In genomic region chrX:27960410-27960809, GRCh38 we compare ENCODE assay signal across 14 cellular contexts. TPM values are rescaled to one million over a fixed set of nuclear protein-coding genes. Genes with fewer than 3 reads are reported as not detected.
"Had no signal": no experiment of that assay in that cellular context is flagged by ENCODE, and none has a peak within 500 bp of the region (broad histone marks: within the 10 kb centered on the region; RNA-seq: fewer than 3 reads in every experiment).

No MANE protein-coding gene starts in this region.

RNA-seq across cellular contexts. Expression of gene DCAF8L1, which starts 20.8 kb away (rescaled TPM):
- total RNA-seq: activated CD4-positive, alpha-beta memory T cell treated with anti-CD3 and anti-CD28 coated beads, Interleukin-2, amount 10 ng/mL, durations not matched to agents 7 days and 5 days; activated CD4-positive, alpha-beta T cell treated with anti-CD3 and anti-CD28 coated beads for 36 hours; activated CD4-positive, alpha-beta T cell treated with anti-CD3 and anti-CD28 coated beads, Interleukin-2, amount 10 ng/mL, durations not matched to agents 7 days and 5 days; activated CD8-positive, alpha-beta memory T cell treated with anti-CD3 and anti-CD28 coated beads, Interleukin-2, amount 10 ng/mL, durations not matched to agents 7 days and 5 days; activated CD8-positive, alpha-beta T cell treated with anti-CD3 and anti-CD28 coated beads, Interleukin-2, amount 10 ng/mL, durations not matched to agents 7 days and 5 days; activated naive CD8-positive, alpha-beta T cell treated with anti-CD3 and anti-CD28 coated beads, Interleukin-2, amount 10 ng/mL, durations not matched to agents 7 days and 5 days; activated T-helper 2 cell treated with anti-CD3 and anti-CD28 coated beads, Interferon-gamma antibody, Interleukin-2, Interleukin-4, amounts not matched to agents 10 μg/mL and 5 μg/mL and 100 μg/mL, durations not matched to agents 14 hours and 24 hours and 36 hours; ascending aorta; bronchial epithelial cell; cardiac muscle cell; chondrocyte; T-helper 17 cell; T-helper 2 cell treated with Interferon-gamma antibody and Interleukin-4, amounts not matched to agents 100 ng/mL and 5 ng/mL, for 36 hours; WTC11 had no signal
